2 cellular contexts compared by ENCODE assay signal in genomic region chr10:70255329-70256299, GRCh38.
TF ChIP-seq lines count a peak whose summit lies in the region.

No MANE protein-coding gene starts in this region.

TF ChIP-seq in K562, 482 proteins besides CTCF, POLR2A, EP300 and RAD21:
- TF ChIP-seq ZBTB33 (CRISPR knock-in tag; IDR thresholded peaks at IDR 0.05) = peak; percentile 54; the same call in 1 of the 2 replicates
- TF ChIP-seq HIVEP1 (CRISPR knock-in tag; IDR thresholded peaks at IDR 0.05) = no peak
- TF ChIP-seq ZNF436 (CRISPR knock-in tag; IDR thresholded peaks at IDR 0.05) = no peak
- TF ChIP-seq ZC3H8 (IDR thresholded peaks at IDR 0.05) = no peak
- TF ChIP-seq CBFA2T3 (IDR thresholded peaks at IDR 0.05) = peak; percentile 41
- no peak for TF ChIP-seq TAF7 (tag; IDR thresholded peaks at IDR 0.05)
- TF ChIP-seq U2AF1 (optimal IDR thresholded peaks at IDR 0.05; ENCODE audit: low read depth, low read length) = no peak
- TF ChIP-seq CBFA2T2 (conservative IDR thresholded peaks at IDR 0.05) = peak; percentile 19; the same call in 1 of the 2 replicates
- TF ChIP-seq TCF7L2 (IDR thresholded peaks at IDR 0.05; ENCODE audit: low read depth, low read length) = no peak
- no peak for TF ChIP-seq SP2 (IDR thresholded peaks at IDR 0.05; ENCODE audit: extremely low read depth, low read depth, low read length, poor library complexity, severe bottlenecking)
- no peak for TF ChIP-seq RAD51 (IDR thresholded peaks at IDR 0.05; ENCODE audit: borderline replicate concordance, low read depth)
- TF ChIP-seq SOX6 (IDR thresholded peaks at IDR 0.05) = 0 out of 2 replicates have a peak, but pooled peaks have one; percentile 18
- peak; percentile 64 for TF ChIP-seq ZNF384 (IDR thresholded peaks at IDR 0.05; ENCODE audit: low read depth, low read length)

TF ChIP-seq in HepG2, 621 proteins besides CTCF, POLR2A, EP300 and RAD21 (continues in another document):
- no peak for TF ChIP-seq GMEB1 (CRISPR knock-in tag; IDR thresholded peaks at IDR 0.05; ENCODE audit: borderline replicate concordance)
- no peak for TF ChIP-seq ZNF20 (CRISPR knock-in tag; IDR thresholded peaks at IDR 0.05)
- TF ChIP-seq SIX1 (CRISPR knock-in tag; IDR thresholded peaks at IDR 0.05; ENCODE audit: borderline replicate concordance) = no peak
- TF ChIP-seq ZFP1 (CRISPR knock-in tag; IDR thresholded peaks at IDR 0.05) = no peak
- peak; percentile 84; the same call in 1 of the 2 replicates for TF ChIP-seq ZBTB33 (CRISPR knock-in tag; IDR thresholded peaks at IDR 0.05)
- TF ChIP-seq ZNF382 (CRISPR knock-in tag; IDR thresholded peaks at IDR 0.05; ENCODE audit: borderline replicate concordance) = no peak
- no peak for TF ChIP-seq DNMT3B (CRISPR knock-in tag; conservative IDR thresholded peaks at IDR 0.05)
- TF ChIP-seq TEAD3 (CRISPR knock-in tag; optimal IDR thresholded peaks at IDR 0.05; ENCODE audit: borderline replicate concordance) = peak; percentile 33
- no peak for TF ChIP-seq RORA (CRISPR knock-in tag; IDR thresholded peaks at IDR 0.05)
- TF ChIP-seq SALL1 (CRISPR knock-in tag; IDR thresholded peaks at IDR 0.05) = peak; percentile 9; the same call in 1 of the 2 replicates
- TF ChIP-seq STAT5B (CRISPR knock-in tag; IDR thresholded peaks at IDR 0.05) = no peak
- TF ChIP-seq JARID2 (CRISPR knock-in tag; IDR thresholded peaks at IDR 0.05; ENCODE audit: insufficient replicate concordance) = no peak
- no peak for TF ChIP-seq ZNF737 (CRISPR knock-in tag; IDR thresholded peaks at IDR 0.05; ENCODE audit: borderline replicate concordance)
- TF ChIP-seq ZNF687 (CRISPR knock-in tag; IDR thresholded peaks at IDR 0.05) = peak; percentile 33
- peak; percentile 88 for TF ChIP-seq ZNF770 (CRISPR knock-in tag; IDR thresholded peaks at IDR 0.05)
- TF ChIP-seq ZFP91 (CRISPR knock-in tag; IDR thresholded peaks at IDR 0.05; ENCODE audit: borderline replicate concordance) = peak; percentile 12; the same call in 1 of the 2 replicates
- TF ChIP-seq ZMYM3 (CRISPR knock-in tag; IDR thresholded peaks at IDR 0.05) = 0 out of 2 replicates have a peak, but pooled peaks have one; percentile 25
- TF ChIP-seq PAXIP1 (CRISPR knock-in tag; conservative IDR thresholded peaks at IDR 0.05) = 0 out of 2 replicates have a peak, but pooled peaks have one; percentile 20
- no peak for TF ChIP-seq ZNF709 (CRISPR knock-in tag; IDR thresholded peaks at IDR 0.05)
- TF ChIP-seq ZNF574 (CRISPR knock-in tag; IDR thresholded peaks at IDR 0.05) = 0 out of 2 replicates have a peak, but pooled peaks have one; percentile 2
- 0 out of 2 replicates have a peak, but pooled peaks have one; percentile 23 for TF ChIP-seq NCOR1 (IDR thresholded peaks at IDR 0.05; ENCODE audit: borderline replicate concordance, low read length)
- TF ChIP-seq SOX5 (CRISPR knock-in tag; IDR thresholded peaks at IDR 0.05; ENCODE audit: borderline replicate concordance) = peak; percentile 79; the same call in 1 of the 2 replicates
- peak; percentile 33; the same call in 1 of the 2 replicates for TF ChIP-seq HNF4G (IDR thresholded peaks at IDR 0.05; ENCODE audit: borderline replicate concordance, low read depth, low read length)
- no peak for TF ChIP-seq HNF4G (CRISPR knock-in tag; IDR thresholded peaks at IDR 0.05; ENCODE audit: borderline replicate concordance, low read depth)
- TF ChIP-seq ZSCAN29 (CRISPR knock-in tag; conservative IDR thresholded peaks at IDR 0.05) = no peak
- peak; percentile 19; the same call in 1 of the 2 replicates for TF ChIP-seq HOXA3 (CRISPR knock-in tag; IDR thresholded peaks at IDR 0.05)
- TF ChIP-seq ZNF839 (CRISPR knock-in tag; IDR thresholded peaks at IDR 0.05; ENCODE audit: borderline replicate concordance) = no peak
- peak; percentile 13; the same call in 1 of the 2 replicates for TF ChIP-seq HNF4A (CRISPR knock-in tag; IDR thresholded peaks at IDR 0.05)
- TF ChIP-seq SOX13 (IDR thresholded peaks at IDR 0.05) = peak; percentile 71
- peak in 1 of 2 experiments; percentile 90; a peak in 2 of 4 replicates for TF ChIP-seq SOX13 (CRISPR knock-in tag; conservative IDR thresholded peaks at IDR 0.05 in 1 of 2, IDR thresholded peaks at IDR 0.05 in 1 of 2)
- no peak for TF ChIP-seq ZBTB2 (CRISPR knock-in tag; IDR thresholded peaks at IDR 0.05; ENCODE audit: low read depth)
- TF ChIP-seq FOXP1 (IDR thresholded peaks at IDR 0.05) = no peak
- peak; percentile 3; the same call in 1 of the 2 replicates for TF ChIP-seq FOXP1 (CRISPR knock-in tag; IDR thresholded peaks at IDR 0.05)
- no peak for TF ChIP-seq RFX5 (IDR thresholded peaks at IDR 0.05; ENCODE audit: low read depth, low read length)
- peak; percentile 21; the same call in 1 of the 2 replicates for TF ChIP-seq NCOA2 (CRISPR knock-in tag; IDR thresholded peaks at IDR 0.05)
